1 cellular context compared by ENCODE assay signal in the genomic region with DNA sequence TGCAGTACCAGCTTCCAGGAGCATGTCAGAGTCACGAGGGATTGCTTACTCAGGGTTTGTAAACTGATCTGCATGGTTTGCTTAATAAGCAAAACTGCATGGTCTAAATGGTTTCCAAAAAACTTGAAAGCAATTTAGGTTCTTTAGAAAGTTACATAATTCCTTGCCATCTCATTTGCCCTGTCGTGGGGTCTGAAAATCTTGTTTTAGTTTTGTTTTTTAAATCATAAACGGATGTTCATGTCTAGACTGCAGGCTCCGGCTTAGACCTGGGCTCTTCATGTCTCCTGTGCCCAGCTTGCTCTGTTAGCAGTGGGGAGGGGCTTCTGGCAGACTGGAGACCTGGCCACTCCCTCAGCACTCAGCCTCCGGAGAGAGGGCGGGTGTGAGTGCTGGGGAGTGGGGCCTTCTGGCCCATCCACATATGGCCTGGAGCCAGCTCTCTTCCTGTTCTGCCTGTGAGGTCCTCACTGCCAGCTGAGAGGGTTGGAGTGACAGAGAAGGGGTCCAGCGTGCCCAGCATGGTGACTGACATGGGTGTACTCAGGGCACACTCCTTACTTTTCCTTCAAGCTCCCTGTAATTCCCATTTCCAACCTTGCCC.
A peak's percentile ranks its signal among the peaks of the same experiment; 100 is the strongest.
TF ChIP-seq lines count a peak whose summit lies in the region.

No MANE protein-coding gene starts in this region.

TF ChIP-seq in HepG2, 621 proteins besides CTCF, POLR2A, EP300 and RAD21 (continued from another document):
- TF ChIP-seq ELF3 (CRISPR knock-in tag; IDR thresholded peaks at IDR 0.05) (no peak), MAFF (IDR thresholded peaks at IDR 0.05; ENCODE audit: low read depth, low read length) (peak; percentile 39; the same call in 1 of the 2 replicates)
